In the genomic region with DNA sequence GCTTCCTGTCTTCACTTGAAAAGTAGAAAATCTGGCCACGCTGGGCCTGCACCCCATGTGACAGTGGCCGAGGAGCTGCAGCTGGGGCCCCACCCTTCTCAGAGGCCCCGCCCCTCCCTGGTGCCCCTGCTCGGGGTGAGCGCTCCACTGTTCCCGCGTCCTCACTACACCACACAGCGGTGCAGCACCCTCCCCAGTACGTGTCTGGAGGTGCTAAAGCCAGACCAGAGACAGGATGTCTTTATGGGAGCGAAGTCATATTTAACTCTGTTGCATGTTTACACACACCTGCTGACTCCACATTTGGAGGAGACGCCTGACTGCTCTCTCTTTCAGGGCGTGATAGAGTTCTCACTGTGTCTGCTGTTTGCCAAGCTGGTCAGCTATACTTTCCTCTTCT, we compare ENCODE assay signal across 9 cellular contexts.
DNase-seq lines count a peak whose midpoint lies in the region; ATAC-seq and TF ChIP-seq lines count a peak whose summit lies in the region.
"Had no signal": no experiment of that assay in that cellular context is flagged by ENCODE, and none has a peak within 500 bp of the region (broad histone marks: within the 10 kb centered on the region; RNA-seq: fewer than 3 reads in every experiment).

No MANE protein-coding gene starts in this region.

- peaks cover 3 to 13% of the 10 kb centered on the region in 2 donors for H3K4me1 ChIP-seq in mucosa of rectum (ENCODE audit: control insufficient read depth in 2 of 2, insufficient read depth in 2 of 2, low read length in 2 of 2)

- H3K4me3 ChIP-seq in GM12865 (ENCODE audit: low read depth, low read length) (no peak overlapping the region), mucosa of rectum (ENCODE audit: low read length in 2 of 2) (no peak overlapping the region)
- H3K4me3 ChIP-seq: coronary artery had no signal

- no peaks in the 10 kb centered on the region for H3K9me3 ChIP-seq in mucosa of rectum (ENCODE audit: control insufficient read depth in 2 of 2, low read length in 2 of 2)

- DNase-seq in GM12865 (ENCODE audit: low read depth) (peak; percentile 68), NCI-H510A (lab: John Stamatoyannopoulos, UW) (peak; percentile 60), SKM-1 (lab: John Stamatoyannopoulos, UW; ENCODE audit: unreplicated experiment) (no peak), activated gamma-delta T cell (lab: John Stamatoyannopoulos, UW) (no peak)
- DNase-seq in activated T-cell treated with anti-CD3 and anti-CD28 coated beads, Interleukin-2, amount 50 U/mL, for 1 hour = no peak

- H3K9ac ChIP-seq in mucosa of rectum (ENCODE audit: low read depth in 1 of 2, low read length in 2 of 2) = no peak overlapping the region

- peaks cover 72 to 79% of the 10 kb centered on the region in 2 donors for H3K36me3 ChIP-seq in mucosa of rectum (ENCODE audit: control insufficient read depth in 2 of 2, insufficient read depth in 2 of 2, low read length in 2 of 2)

- H3K27ac ChIP-seq in mucosa of rectum (ENCODE audit: low read depth in 2 of 2, low read length in 2 of 2) = peak overlapping the region; percentile 52 to 56
- H3K27ac ChIP-seq: coronary artery had no signal

- no peaks in the 10 kb centered on the region for H3K27me3 ChIP-seq in mucosa of rectum (ENCODE audit: control insufficient read depth in 2 of 2, insufficient read depth in 2 of 2, low read length in 2 of 2)

- ATAC-seq in GM21825 (IDR thresholded peaks at IDR 0.05; ENCODE audit: unreplicated experiment) = peak; percentile 55
- ATAC-seq in HG03565 (IDR thresholded peaks at IDR 0.05; ENCODE audit: unreplicated experiment) = no peak

- no peak for TF ChIP-seq CTCF in GM12865 (IDR thresholded peaks at IDR 0.05; ENCODE audit: insufficient read depth, low read depth, low read length, missing control alignments)

Comparison
In these comparisons a context has a peak if more than half of its experiments do, and no peak if none do; other contexts are left out.
1. DNase-seq: peak in GM12865 (single experiment) and NCI-H510A (single experiment); none in activated T-cell treated with anti-CD3 and anti-CD28 coated beads, Interleukin-2, amount 50 U/mL, for 1 hour (single experiment), SKM-1 (single experiment) and activated gamma-delta T cell (single experiment).